29 cellular contexts compared by ENCODE assay signal in the genomic region with DNA sequence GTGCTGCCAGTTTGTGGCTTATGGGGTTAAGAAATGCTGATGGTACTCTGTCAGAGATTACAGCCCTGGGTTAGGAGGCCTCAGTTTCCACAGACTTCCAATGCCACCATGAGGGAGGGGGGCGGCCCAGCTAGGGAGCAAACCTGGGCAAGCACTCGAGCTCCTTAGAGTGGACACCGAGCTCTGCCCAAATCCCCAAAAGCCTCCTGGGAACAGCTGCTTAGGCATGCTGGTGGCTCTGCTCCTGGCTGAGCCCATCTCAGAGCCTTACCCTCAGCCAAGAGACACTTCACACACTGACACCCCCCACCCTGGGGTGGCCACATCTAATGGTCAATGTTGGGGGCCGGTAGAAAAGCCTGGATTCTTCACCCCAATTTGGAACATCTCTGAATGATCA.
"Had no signal": no experiment of that assay in that cellular context is flagged by ENCODE, and none has a peak within 500 bp of the region (broad histone marks: within the 10 kb centered on the region; RNA-seq: fewer than 3 reads in every experiment).

No MANE protein-coding gene starts in this region.

- ATAC-seq: activated CD4-positive, alpha-beta T cell treated with anti-CD3 and anti-CD28 coated beads for 36 hours; activated T-helper 17 cell treated with anti-CD3 and anti-CD28 coated beads, Interleukin-2, amount 50 U/mL, for 72 hours; esophagus mucosa; left colon; sciatic nerve; upper lobe of right lung had no signal

- DNase-seq: activated CD4-positive, alpha-beta T cell treated with anti-CD3 and anti-CD28 coated beads for 36 hours; activated CD4-positive, CD25-positive, alpha-beta regulatory T cell; activated CD8-positive, alpha-beta memory T cell treated with anti-CD3 and anti-CD28 coated beads, Interleukin-2, amount 50 U/mL, for 4 hours; activated naive CD4-positive, alpha-beta T cell treated with Interleukin-2 at 50 U/mL for 16 hours; activated naive CD8-positive, alpha-beta T cell treated with anti-CD3 and anti-CD28 coated beads for 36 hours; activated T-cell treated with anti-CD3 and anti-CD28 coated beads, Interleukin-2, amount 50 U/mL, for 1 hour; adrenal gland; cerebellar nuclear complex; colonic mucosa; foreskin fibroblast; immature natural killer cell; kidney; left colon; mammary epithelial cell; naive B cell; small intestine; stimulated activated CD4-positive, alpha-beta T cell treated with anti-CD3 and anti-CD28 coated beads, Interleukin-1b, Interleukin-23, amount 100 ng/mL, for 48 hours; stimulated activated naive CD4-positive, alpha-beta T cell; T-helper 1 cell; upper lobe of right lung had no signal

- H3K4me1 ChIP-seq: adrenal gland, colonic mucosa had no signal

- H3K9me3 ChIP-seq: adrenal gland, ascending aorta, colonic mucosa, suprapubic skin, tibial artery, upper lobe of right lung had no signal

- H3K4me3 Mint-ChIP-seq: activated CD4-positive, alpha-beta T cell treated with anti-CD3 and anti-CD28 coated beads for 36 hours; activated naive CD8-positive, alpha-beta T cell treated with anti-CD3 and anti-CD28 coated beads for 36 hours; activated T-helper 17 cell treated with anti-CD3 and anti-CD28 coated beads, Interleukin-2, amount 50 U/mL, for 72 hours; brain; mesothelial cell of epicardium had no signal

- H3K27me3 Mint-ChIP-seq: activated CD4-positive, alpha-beta T cell treated with anti-CD3 and anti-CD28 coated beads for 36 hours; activated naive CD8-positive, alpha-beta T cell treated with anti-CD3 and anti-CD28 coated beads for 36 hours had no signal

- H3K4me1 Mint-ChIP-seq: activated T-helper 17 cell treated with anti-CD3 and anti-CD28 coated beads, Interleukin-2, amount 50 U/mL, for 72 hours had no signal

- H3K36me3 Mint-ChIP-seq: activated naive CD8-positive, alpha-beta T cell treated with anti-CD3 and anti-CD28 coated beads for 36 hours; brain; immature natural killer cell; mesothelial cell of epicardium; naive B cell had no signal

- H3K27me3 ChIP-seq: adrenal gland, ascending aorta, colonic mucosa, upper lobe of right lung had no signal

- H3K9me3 Mint-ChIP-seq: activated naive CD8-positive, alpha-beta T cell treated with anti-CD3 and anti-CD28 coated beads for 36 hours; activated T-helper 17 cell treated with anti-CD3 and anti-CD28 coated beads, Interleukin-2, amount 50 U/mL, for 72 hours; brain; immature natural killer cell; mesothelial cell of epicardium; naive B cell had no signal

- H3K4me3 ChIP-seq: adrenal gland, ascending aorta, cardiac muscle cell, colonic mucosa, suprapubic skin, tibial artery, upper lobe of right lung had no signal

- H3K27ac ChIP-seq: adrenal gland, ascending aorta, cardiac muscle cell, colonic mucosa, suprapubic skin, tibial artery, upper lobe of right lung had no signal

- H3K36me3 ChIP-seq: adrenal gland, ascending aorta, cardiac muscle cell, colonic mucosa, suprapubic skin, tibial artery, upper lobe of right lung had no signal

- H3K27ac Mint-ChIP-seq: activated naive CD8-positive, alpha-beta T cell treated with anti-CD3 and anti-CD28 coated beads for 36 hours; activated T-helper 17 cell treated with anti-CD3 and anti-CD28 coated beads, Interleukin-2, amount 50 U/mL, for 72 hours; mesothelial cell of epicardium had no signal
